In the genomic region with DNA sequence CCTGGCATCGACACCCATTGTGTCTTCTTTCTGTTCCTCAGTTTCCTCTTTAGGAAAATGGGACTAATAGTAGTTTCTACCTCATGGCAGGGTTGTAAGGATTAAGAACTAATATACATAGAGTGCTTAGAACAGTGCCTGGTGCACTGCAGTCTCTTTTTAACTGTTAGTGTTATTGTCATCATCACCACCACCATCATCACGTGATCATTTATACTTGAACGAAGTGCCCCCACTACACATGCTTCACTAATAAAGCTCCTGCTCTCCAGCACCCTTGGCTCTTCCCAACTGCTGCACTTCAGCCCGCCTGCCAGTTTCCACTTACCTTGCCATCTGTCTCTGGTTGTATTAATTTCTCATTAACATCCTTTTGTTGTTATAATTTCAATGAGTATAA, we compare ENCODE assay signal across 14 cellular contexts.
"Had no signal": no experiment of that assay in that cellular context is flagged by ENCODE, and none has a peak within 500 bp of the region (broad histone marks: within the 10 kb centered on the region; RNA-seq: fewer than 3 reads in every experiment).

No MANE protein-coding gene starts in this region.

- ATAC-seq: esophagus mucosa, heart left ventricle, left lobe of liver, mucosa of descending colon, natural killer cell, pancreas, right cardiac atrium had no signal

- DNase-seq: effector memory CD4-positive, alpha-beta T cell; heart left ventricle; hippocampal formation; mammary epithelial cell; mucosa of descending colon; natural killer cell; nucleus accumbens; pancreas; right cardiac atrium; stimulated activated CD4-positive, alpha-beta T cell treated with anti-CD3 and anti-CD28 coated beads, Interleukin-2, amount 100 ng/mL, for 48 hours; stimulated activated naive CD4-positive, alpha-beta T cell treated with Interleukin-2 at 50 U/mL for 16 hours; trophoblast cell had no signal
